Comparison of ENCODE assay signal across 8 cellular contexts in the genomic region with DNA sequence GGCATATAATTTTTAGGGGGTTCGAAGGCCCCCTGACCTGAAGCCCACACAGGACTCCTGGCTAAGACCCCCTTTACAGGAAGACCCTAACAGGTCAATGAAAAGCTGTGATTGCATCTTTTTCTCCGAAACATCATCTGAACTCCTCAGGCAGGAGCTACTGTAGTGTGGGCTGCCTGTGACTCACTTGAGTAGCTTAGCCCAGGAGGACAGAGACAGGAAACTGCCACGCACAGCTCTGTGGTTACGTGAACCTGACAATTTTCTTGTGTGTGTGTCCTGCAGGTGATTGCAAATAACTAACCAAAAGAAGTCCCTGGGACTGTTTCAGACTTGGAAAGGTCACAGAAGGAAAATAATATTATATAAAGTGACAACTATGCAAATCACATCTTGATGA. TPM values are rescaled to one million over a fixed set of nuclear protein-coding genes. Genes with fewer than 3 reads are reported as not detected.
A peak's percentile ranks its signal among the peaks of the same experiment; 100 is the strongest.
DNase-seq lines count a peak whose midpoint lies in the region; ATAC-seq, FAIRE-seq and TF ChIP-seq lines count a peak whose summit lies in the region.
"Not testable (repeated sequence)": the region's sequence is repeated elsewhere in the genome, so short reads cannot be mapped to it uniquely, and the experiment has no call there.
"Had no signal": no experiment of that assay in that cellular context is flagged by ENCODE, and none has a peak within 500 bp of the region (broad histone marks: within the 10 kb centered on the region; RNA-seq: fewer than 3 reads in every experiment).

No MANE protein-coding gene starts in this region.

- CTCF ChIA-PET in activated CD4-positive, alpha-beta T cell treated with anti-CD3 and anti-CD28 coated beads for 36 hours (lab: Charles Lee) = not testable (repeated sequence)
- CTCF ChIA-PET in activated CD8-positive, alpha-beta memory T cell treated with anti-CD3 and anti-CD28 coated beads, Interleukin-2, amount 10 ng/mL, durations not matched to agents 7 days and 5 days (lab: Charles Lee) = interaction anchor here (0.8 to 1.7 kb wide), 2 partner anchors 13 to 301 kb away, joined by 3 read pairs; no protein-coding TSS in a partner anchor
- CTCF ChIA-PET in endothelial cell of umbilical vein (lab: Charles Lee) = interaction anchor here (0.6 kb wide), 1 partner anchor 26 kb away, joined by 5 read pairs; no protein-coding TSS in a partner anchor

- peaks cover 10% of the 10 kb centered on the region for H3K36me3 Mint-ChIP-seq in activated CD4-positive, alpha-beta T cell treated with anti-CD3 and anti-CD28 coated beads for 36 hours (ENCODE audit: low read depth)
- H3K36me3 Mint-ChIP-seq in activated CD8-positive, alpha-beta memory T cell treated with anti-CD3 and anti-CD28 coated beads, Interleukin-2, amount 10 ng/mL, durations not matched to agents 7 days and 5 days = peaks cover 22% of the 10 kb centered on the region

- peak; percentile 71 for ATAC-seq in activated CD4-positive, alpha-beta T cell treated with anti-CD3 and anti-CD28 coated beads for 36 hours
- ATAC-seq in activated CD8-positive, alpha-beta memory T cell treated with anti-CD3 and anti-CD28 coated beads, Interleukin-2, amount 10 ng/mL, durations not matched to agents 7 days and 5 days = peak; percentile 78

- H4K20me1 ChIP-seq in Loucy (ENCODE audit: insufficient read depth, low read length, poor library complexity, severe bottlenecking); endothelial cell of umbilical vein (replicated peaks; ENCODE audit: control insufficient read depth, extremely low read depth, insufficient read depth, low read length); keratinocyte (ENCODE audit: control insufficient read depth, extremely low read depth, insufficient read depth, low read length): not testable (repeated sequence)

- H3K4me1 Mint-ChIP-seq in activated CD4-positive, alpha-beta T cell treated with anti-CD3 and anti-CD28 coated beads for 36 hours = not testable (repeated sequence)
- H3K4me1 Mint-ChIP-seq in activated CD8-positive, alpha-beta memory T cell treated with anti-CD3 and anti-CD28 coated beads, Interleukin-2, amount 10 ng/mL, durations not matched to agents 7 days and 5 days = peaks cover 11% of the 10 kb centered on the region

- not testable (repeated sequence) for H3K27me3 Mint-ChIP-seq in activated CD4-positive, alpha-beta T cell treated with anti-CD3 and anti-CD28 coated beads for 36 hours; activated CD8-positive, alpha-beta memory T cell treated with anti-CD3 and anti-CD28 coated beads, Interleukin-2, amount 10 ng/mL, durations not matched to agents 7 days and 5 days

- intact Hi-C loops in activated CD4-positive, alpha-beta T cell treated with anti-CD3 and anti-CD28 coated beads for 36 hours (cut with DNase I, micrococcal nuclease); endothelial cell of umbilical vein (cut with micrococcal nuclease): not testable (repeated sequence)

- not testable (repeated sequence) for H3K9me2 ChIP-seq in Loucy (replicated peaks; ENCODE audit: low read depth, low read length)

- not testable (repeated sequence) for H3K27ac Mint-ChIP-seq in activated CD4-positive, alpha-beta T cell treated with anti-CD3 and anti-CD28 coated beads for 36 hours; activated CD8-positive, alpha-beta memory T cell treated with anti-CD3 and anti-CD28 coated beads, Interleukin-2, amount 10 ng/mL, durations not matched to agents 7 days and 5 days

- H3K9me3 Mint-ChIP-seq in activated CD4-positive, alpha-beta T cell treated with anti-CD3 and anti-CD28 coated beads for 36 hours (ENCODE audit: low read depth); activated CD8-positive, alpha-beta memory T cell treated with anti-CD3 and anti-CD28 coated beads, Interleukin-2, amount 10 ng/mL, durations not matched to agents 7 days and 5 days (ENCODE audit: low read depth): not testable (repeated sequence)

- not testable (repeated sequence) for TF ChIP-seq CTCF in Loucy (conservative IDR thresholded peaks at IDR 0.05; ENCODE audit: low read length); endothelial cell of umbilical vein (IDR thresholded peaks at IDR 0.05; ENCODE audit: extremely low read depth in 1 of 2, insufficient read depth in 1 of 2, low read depth in 1 of 2, low read length in 2 of 2); keratinocyte (optimal IDR thresholded peaks at IDR 0.05 in 1 of 3, IDR thresholded peaks at IDR 0.05 in 1 of 3, conservative IDR thresholded peaks at IDR 0.05 in 1 of 3; ENCODE audit: extremely low read depth in 1 of 3, insufficient read depth in 2 of 3, low read length in 3 of 3)

- FAIRE-seq in endothelial cell of umbilical vein (lab: Jason Lieb, UNC) (peak; percentile 69), keratinocyte (lab: Jason Lieb, UNC) (peak; percentile 5)

- dilution Hi-C loops in endothelial cell of umbilical vein (cut with MboI; ENCODE audit: extremely low pct_ligation_motif_present, low sequenced_read_pairs); keratinocyte (cut with MboI; ENCODE audit: extremely low pct_ligation_motif_present, low sequenced_read_pairs): not testable (repeated sequence)

- H3K4me1 ChIP-seq in Loucy (ENCODE audit: insufficient read depth, low read length, poor library complexity, severe bottlenecking) = peaks cover 24% of the 10 kb centered on the region
- H3K4me1 ChIP-seq in endothelial cell of umbilical vein (ENCODE audit: control insufficient read depth, extremely low read depth, insufficient read depth, low read length); keratinocyte (ENCODE audit: control insufficient read depth, extremely low read depth, insufficient read depth, low read length): not testable (repeated sequence)

- not testable (repeated sequence) for BruUV-seq in endothelial cell of umbilical vein (replicated peaks; lab: Mats Ljungman, UMichigan)

- H3K27me3 ChIP-seq in Loucy (ENCODE audit: insufficient read depth, low read length, poor library complexity, severe bottlenecking); endothelial cell of umbilical vein (ENCODE audit: control insufficient read depth in 2 of 2, insufficient read depth in 2 of 2, low read length in 2 of 2); keratinocyte (ENCODE audit: control insufficient read depth, extremely low read depth, insufficient read depth, low read length): not testable (repeated sequence)

- H3K9me3 ChIP-seq in Loucy (ENCODE audit: insufficient read depth, low read depth, low read length); endothelial cell of umbilical vein (replicated peaks; ENCODE audit: control insufficient read depth, insufficient read depth, low read length); keratinocyte (ENCODE audit: control insufficient read depth, low read depth, low read length): not testable (repeated sequence)

- POLR2A ChIA-PET in activated CD4-positive, alpha-beta T cell treated with anti-CD3 and anti-CD28 coated beads for 36 hours (lab: Charles Lee); endothelial cell of umbilical vein (lab: Charles Lee): not testable (repeated sequence)

- H3K27ac ChIP-seq in endothelial cell of umbilical vein (ENCODE audit: insufficient read depth, low read depth, low read length); keratinocyte (ENCODE audit: control insufficient read depth, insufficient read depth, low read length): not testable (repeated sequence)

- H3K9ac ChIP-seq in Loucy (ENCODE audit: low read depth, low read length, poor library complexity, severe bottlenecking) = peak overlapping the region; percentile 34
- H3K9ac ChIP-seq in endothelial cell of umbilical vein (replicated peaks; ENCODE audit: extremely low read depth, insufficient read depth, low read length); keratinocyte (ENCODE audit: control insufficient read depth, extremely low read depth, insufficient read depth, low read length): not testable (repeated sequence)

- peak overlapping the region; percentile 50 for H3K4me2 ChIP-seq in Loucy (ENCODE audit: low read depth, low read length, poor library complexity, severe bottlenecking)
- H3K4me2 ChIP-seq in endothelial cell of umbilical vein (ENCODE audit: insufficient read depth, low read length); keratinocyte (ENCODE audit: control insufficient read depth, extremely low read depth, insufficient read depth, low read depth, low read length): not testable (repeated sequence)

- peak overlapping the region; percentile 23 for H3K4me3 ChIP-seq in Loucy (ENCODE audit: low read length, poor library complexity, severe bottlenecking)
- H3K4me3 ChIP-seq in endothelial cell of umbilical vein (replicated peaks in 1 of 3; ENCODE audit: insufficient read depth in 1 of 3, low read depth in 1 of 3, low read length in 3 of 3); keratinocyte (ENCODE audit: control insufficient read depth in 2 of 3, extremely low read depth in 1 of 3, insufficient read depth in 2 of 3, low read depth in 1 of 3, low read length in 3 of 3): not testable (repeated sequence)

- TF ChIP-seq POLR2A in endothelial cell of umbilical vein (IDR thresholded peaks at IDR 0.05; ENCODE audit: low read depth, low read length) = not testable (repeated sequence)

- not testable (repeated sequence) for H3K4me3 Mint-ChIP-seq in activated CD4-positive, alpha-beta T cell treated with anti-CD3 and anti-CD28 coated beads for 36 hours; activated CD8-positive, alpha-beta memory T cell treated with anti-CD3 and anti-CD28 coated beads, Interleukin-2, amount 10 ng/mL, durations not matched to agents 7 days and 5 days

- H2AFZ ChIP-seq in Loucy (ENCODE audit: low read length); endothelial cell of umbilical vein (ENCODE audit: low read depth, low read length); keratinocyte (ENCODE audit: control insufficient read depth, low read length): not testable (repeated sequence)

- not testable (repeated sequence) for H3K9me1 ChIP-seq in endothelial cell of umbilical vein (replicated peaks; ENCODE audit: control insufficient read depth, extremely low read depth, insufficient read depth, low read length); keratinocyte (ENCODE audit: control insufficient read depth, extremely low read depth, insufficient read depth, low read length)

- DNase-seq in EL (peak; percentile 17), astrocyte of the hippocampus (ENCODE audit: low read depth, low spot score) (peak; percentile 10)
- DNase-seq in activated CD4-positive, alpha-beta T cell treated with anti-CD3 and anti-CD28 coated beads for 36 hours = peak; percentile 20
- DNase-seq in activated CD8-positive, alpha-beta memory T cell treated with anti-CD3 and anti-CD28 coated beads, Interleukin-2, amount 10 ng/mL, durations not matched to agents 7 days and 5 days = peak; percentile 63
- not testable (repeated sequence) for DNase-seq in endothelial cell of umbilical vein (ENCODE audit: low read depth, low spot score); keratinocyte (ENCODE audit: low read depth, low spot score)

- not testable (repeated sequence) for H3F3A ChIP-seq in Loucy (ENCODE audit: low read depth)

- not testable (repeated sequence) for H3K36me3 ChIP-seq in Loucy (ENCODE audit: insufficient read depth, low read length); endothelial cell of umbilical vein (ENCODE audit: control insufficient read depth in 2 of 2, extremely low read depth in 1 of 2, insufficient read depth in 2 of 2, low read length in 2 of 2); keratinocyte (ENCODE audit: control insufficient read depth in 2 of 2, extremely low read depth in 1 of 2, insufficient read depth in 2 of 2, low read length in 2 of 2)

- not testable (repeated sequence) for H3K79me2 ChIP-seq in Loucy (ENCODE audit: insufficient read depth, low read length); endothelial cell of umbilical vein (ENCODE audit: control insufficient read depth, insufficient read depth, low read length); keratinocyte (ENCODE audit: control insufficient read depth, insufficient read depth, low read length)

RNA-seq across cellular contexts. Expression of a gene that starts 15.1 kb away (rescaled TPM):
- total RNA-seq in activated CD4-positive, alpha-beta T cell treated with anti-CD3 and anti-CD28 coated beads for 36 hours = not detected
- total RNA-seq in activated CD8-positive, alpha-beta memory T cell treated with anti-CD3 and anti-CD28 coated beads, Interleukin-2, amount 10 ng/mL, durations not matched to agents 7 days and 5 days = not detected
- not detected in 2 replicates for total RNA-seq in endothelial cell of umbilical vein
- not detected in 2 replicates for polyA plus RNA-seq in endothelial cell of umbilical vein
- not detected in 2 replicates for polyA plus RNA-seq in endothelial cell of umbilical vein (2011; cell fraction: cytosol; rRNA removed)
- polyA plus RNA-seq in endothelial cell of umbilical vein (2011; cell fraction: nucleus; rRNA removed) = not detected in 2 replicates
- polyA plus RNA-seq in endothelial cell of umbilical vein (2012) = not detected in 2 replicates
- not detected in 2 replicates for polyA minus RNA-seq in endothelial cell of umbilical vein
- polyA minus RNA-seq in endothelial cell of umbilical vein (2011; cell fraction: cytosol; rRNA and poly(A)+ RNA removed) = not detected
- not detected in 2 replicates for polyA minus RNA-seq in endothelial cell of umbilical vein (2011; cell fraction: nucleus; rRNA and poly(A)+ RNA removed)
- polyA plus RNA-seq in keratinocyte = not detected in 3 replicates
- not detected for polyA plus RNA-seq in keratinocyte (2011; ENCODE audit: low read depth)
- not detected in 2 replicates for polyA plus RNA-seq in keratinocyte (2011; cell fraction: cytosol; rRNA removed)
- not detected in 2 replicates for polyA plus RNA-seq in keratinocyte (2011; cell fraction: nucleus; rRNA removed)
- not detected in 2 replicates for polyA plus RNA-seq in keratinocyte (2012; ENCODE audit: low replicate concordance)
- polyA minus RNA-seq in keratinocyte = not detected in 3 replicates
- not detected for polyA minus RNA-seq in keratinocyte (2011; cell fraction: cytosol; rRNA and poly(A)+ RNA removed)
- polyA minus RNA-seq in keratinocyte (2011; cell fraction: nucleus; rRNA and poly(A)+ RNA removed) = not detected in 2 replicates
- total RNA-seq: A673 had no signal

RNA-seq across cellular contexts. Expression of a gene that starts 33.0 kb away (rescaled TPM):
- total RNA-seq in activated CD4-positive, alpha-beta T cell treated with anti-CD3 and anti-CD28 coated beads for 36 hours = 1 to 10 TPM; 7.6 to 9.6 TPM
- 10 to 100 TPM; 17.7 to 19.0 TPM for total RNA-seq in activated CD8-positive, alpha-beta memory T cell treated with anti-CD3 and anti-CD28 coated beads, Interleukin-2, amount 10 ng/mL, durations not matched to agents 7 days and 5 days
- total RNA-seq in endothelial cell of umbilical vein = 9.0 and 10.5 TPM in 2 replicates
- polyA plus RNA-seq in endothelial cell of umbilical vein (12.8 and 14.1 TPM in 2 replicates), keratinocyte (4.4 to 5.2 TPM (median 4.8 TPM) in 3 replicates)
- polyA plus RNA-seq in endothelial cell of umbilical vein (2011; cell fraction: cytosol; rRNA removed) = 11.5 and 12.7 TPM in 2 replicates
- polyA plus RNA-seq in endothelial cell of umbilical vein (2011; cell fraction: nucleus; rRNA removed) = 13.3 and 15.7 TPM in 2 replicates
- 5.9 and 6.4 TPM in 2 replicates for polyA plus RNA-seq in endothelial cell of umbilical vein (2012)
- polyA minus RNA-seq in endothelial cell of umbilical vein (10.3 and 13.0 TPM in 2 replicates), keratinocyte (3.0 to 7.3 TPM (median 4.3 TPM) in 3 replicates)
- polyA minus RNA-seq in endothelial cell of umbilical vein (2011; cell fraction: cytosol; rRNA and poly(A)+ RNA removed) = 116 TPM
- polyA minus RNA-seq in endothelial cell of umbilical vein (2011; cell fraction: nucleus; rRNA and poly(A)+ RNA removed) = 2.5 and 3.8 TPM in 2 replicates
- polyA plus RNA-seq in keratinocyte (2011; ENCODE audit: low read depth) = 2.0 TPM
- polyA plus RNA-seq in keratinocyte (2011; cell fraction: cytosol; rRNA removed) = 4.6 and 4.8 TPM in 2 replicates
- polyA plus RNA-seq in keratinocyte (2011; cell fraction: nucleus; rRNA removed) = 6.5 and 8.6 TPM in 2 replicates
- 3.3 and 4.1 TPM in 2 replicates for polyA plus RNA-seq in keratinocyte (2012; ENCODE audit: low replicate concordance)
- polyA minus RNA-seq in keratinocyte (2011; cell fraction: cytosol; rRNA and poly(A)+ RNA removed) = 9.8 TPM
- 3.7 and 5.0 TPM in 2 replicates for polyA minus RNA-seq in keratinocyte (2011; cell fraction: nucleus; rRNA and poly(A)+ RNA removed)

RNA-seq across cellular contexts. Expression of a gene that starts 34.5 kb away (rescaled TPM):
- not detected for total RNA-seq in activated CD4-positive, alpha-beta T cell treated with anti-CD3 and anti-CD28 coated beads for 36 hours
- not detected for total RNA-seq in activated CD8-positive, alpha-beta memory T cell treated with anti-CD3 and anti-CD28 coated beads, Interleukin-2, amount 10 ng/mL, durations not matched to agents 7 days and 5 days
- total RNA-seq in endothelial cell of umbilical vein = not detected in 2 replicates
- polyA plus RNA-seq in endothelial cell of umbilical vein (not detected in 2 replicates), keratinocyte (not detected in 3 replicates)
- not detected in 2 replicates for polyA plus RNA-seq in endothelial cell of umbilical vein (2011; cell fraction: cytosol; rRNA removed)
- polyA plus RNA-seq in endothelial cell of umbilical vein (2011; cell fraction: nucleus; rRNA removed) = not detected in 2 replicates
- polyA plus RNA-seq in endothelial cell of umbilical vein (2012) = not detected in 2 replicates
- polyA minus RNA-seq in endothelial cell of umbilical vein (not detected in 2 replicates), keratinocyte (not detected in 3 replicates)
- polyA minus RNA-seq in endothelial cell of umbilical vein (2011; cell fraction: cytosol; rRNA and poly(A)+ RNA removed) = not detected
- polyA minus RNA-seq in endothelial cell of umbilical vein (2011; cell fraction: nucleus; rRNA and poly(A)+ RNA removed) = not detected in 2 replicates
- not detected for polyA plus RNA-seq in keratinocyte (2011; ENCODE audit: low read depth)
- polyA plus RNA-seq in keratinocyte (2011; cell fraction: cytosol; rRNA removed) = not detected in 2 replicates
- not detected in 2 replicates for polyA plus RNA-seq in keratinocyte (2011; cell fraction: nucleus; rRNA removed)
- not detected in 2 replicates for polyA plus RNA-seq in keratinocyte (2012; ENCODE audit: low replicate concordance)
- not detected for polyA minus RNA-seq in keratinocyte (2011; cell fraction: cytosol; rRNA and poly(A)+ RNA removed)
- not detected in 2 replicates for polyA minus RNA-seq in keratinocyte (2011; cell fraction: nucleus; rRNA and poly(A)+ RNA removed)
- total RNA-seq: A673 had no signal

RNA-seq across cellular contexts. Expression of a gene that starts 35.6 kb away (rescaled TPM):
- total RNA-seq in activated CD4-positive, alpha-beta T cell treated with anti-CD3 and anti-CD28 coated beads for 36 hours = 10 to 100 TPM; 10.9 to 14.1 TPM
- total RNA-seq in activated CD8-positive, alpha-beta memory T cell treated with anti-CD3 and anti-CD28 coated beads, Interleukin-2, amount 10 ng/mL, durations not matched to agents 7 days and 5 days = 10 to 100 TPM; 14.9 to 18.1 TPM
- total RNA-seq in endothelial cell of umbilical vein = 21.4 and 23.3 TPM in 2 replicates
- polyA plus RNA-seq in endothelial cell of umbilical vein (7.6 and 8.0 TPM in 2 replicates), keratinocyte (12.8 to 15.5 TPM (median 13.7 TPM) in 3 replicates)
- polyA plus RNA-seq in endothelial cell of umbilical vein (2011; cell fraction: cytosol; rRNA removed) = 6.9 and 7.5 TPM in 2 replicates
- 16.0 and 24.5 TPM in 2 replicates for polyA plus RNA-seq in endothelial cell of umbilical vein (2011; cell fraction: nucleus; rRNA removed)
- 9.2 and 10.4 TPM in 2 replicates for polyA plus RNA-seq in endothelial cell of umbilical vein (2012)
- polyA minus RNA-seq in endothelial cell of umbilical vein (29.4 and 38.1 TPM in 2 replicates), keratinocyte (9.1 to 26.1 TPM (median 25.0 TPM) in 3 replicates)
- polyA minus RNA-seq in endothelial cell of umbilical vein (2011; cell fraction: cytosol; rRNA and poly(A)+ RNA removed) = 15.9 TPM
- polyA minus RNA-seq in endothelial cell of umbilical vein (2011; cell fraction: nucleus; rRNA and poly(A)+ RNA removed) = 22.9 and 28.5 TPM in 2 replicates
- polyA plus RNA-seq in keratinocyte (2011; ENCODE audit: low read depth) = 4.4 TPM
- 3.6 and 6.3 TPM in 2 replicates for polyA plus RNA-seq in keratinocyte (2011; cell fraction: cytosol; rRNA removed)
- 26.0 and 29.2 TPM in 2 replicates for polyA plus RNA-seq in keratinocyte (2011; cell fraction: nucleus; rRNA removed)
- polyA plus RNA-seq in keratinocyte (2012; ENCODE audit: low replicate concordance) = 6.3 and 7.7 TPM in 2 replicates
- polyA minus RNA-seq in keratinocyte (2011; cell fraction: cytosol; rRNA and poly(A)+ RNA removed) = 7.5 TPM
- 26.6 and 46.9 TPM in 2 replicates for polyA minus RNA-seq in keratinocyte (2011; cell fraction: nucleus; rRNA and poly(A)+ RNA removed)

RNA-seq across cellular contexts. Expression of a gene that starts 52.8 kb away (rescaled TPM):
- total RNA-seq in activated CD4-positive, alpha-beta T cell treated with anti-CD3 and anti-CD28 coated beads for 36 hours = not detected
- total RNA-seq in activated CD8-positive, alpha-beta memory T cell treated with anti-CD3 and anti-CD28 coated beads, Interleukin-2, amount 10 ng/mL, durations not matched to agents 7 days and 5 days = under 1 TPM; 0.68 to 0.93 TPM
- not detected in 2 replicates for total RNA-seq in endothelial cell of umbilical vein
- polyA plus RNA-seq in endothelial cell of umbilical vein (0.29 and 0.48 TPM in 2 replicates), keratinocyte (not detected in 3 replicates)
- not detected in 2 replicates for polyA plus RNA-seq in endothelial cell of umbilical vein (2011; cell fraction: cytosol; rRNA removed)
- polyA plus RNA-seq in endothelial cell of umbilical vein (2011; cell fraction: nucleus; rRNA removed) = 0.53 and 0.83 TPM in 2 replicates
- 0.44 TPM in 1 of 2 replicates, not detected in the other for polyA plus RNA-seq in endothelial cell of umbilical vein (2012)
- polyA minus RNA-seq in endothelial cell of umbilical vein (not detected in 2 replicates), keratinocyte (not detected in 3 replicates)
- not detected for polyA minus RNA-seq in endothelial cell of umbilical vein (2011; cell fraction: cytosol; rRNA and poly(A)+ RNA removed)
- not detected in 2 replicates for polyA minus RNA-seq in endothelial cell of umbilical vein (2011; cell fraction: nucleus; rRNA and poly(A)+ RNA removed)
- not detected for polyA plus RNA-seq in keratinocyte (2011; ENCODE audit: low read depth)
- not detected in 2 replicates for polyA plus RNA-seq in keratinocyte (2011; cell fraction: cytosol; rRNA removed)
- polyA plus RNA-seq in keratinocyte (2011; cell fraction: nucleus; rRNA removed) = 0.06 and 0.13 TPM in 2 replicates
- polyA plus RNA-seq in keratinocyte (2012; ENCODE audit: low replicate concordance) = not detected in 2 replicates
- not detected for polyA minus RNA-seq in keratinocyte (2011; cell fraction: cytosol; rRNA and poly(A)+ RNA removed)
- polyA minus RNA-seq in keratinocyte (2011; cell fraction: nucleus; rRNA and poly(A)+ RNA removed) = not detected in 2 replicates
